ENCODE assay signal across 17 cellular contexts in the genomic region with DNA sequence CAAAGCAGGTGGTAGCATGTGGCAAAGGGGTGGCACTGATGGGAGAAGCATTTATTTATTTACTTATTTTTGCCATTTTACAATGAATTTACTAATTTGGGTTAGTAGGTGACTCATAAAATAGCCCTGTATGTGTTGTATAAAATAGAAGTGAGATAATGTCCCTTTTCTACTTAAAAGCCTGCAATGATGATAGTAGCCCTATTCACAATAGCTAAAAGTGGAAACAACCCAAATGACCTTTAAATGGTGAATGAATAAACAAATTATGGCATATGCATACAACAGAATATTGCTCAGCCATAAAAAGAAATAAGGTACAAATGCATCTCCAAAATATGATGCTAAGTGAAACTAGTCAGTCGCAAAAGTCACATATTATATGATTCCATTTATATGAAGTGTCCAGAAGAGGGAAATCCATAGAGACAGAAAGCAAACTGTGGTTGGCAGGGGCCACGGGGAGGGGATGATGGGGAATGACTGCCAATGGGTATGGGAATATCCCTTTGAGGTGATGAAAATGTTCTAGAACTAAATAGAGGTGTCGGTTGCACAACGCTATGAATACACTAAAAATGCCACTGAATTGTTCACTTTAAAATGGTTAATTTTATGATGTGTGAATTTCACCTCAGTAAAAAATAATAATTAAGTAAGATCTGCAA. TPM values are rescaled to one million over a fixed set of nuclear protein-coding genes. Genes with fewer than 3 reads are reported as not detected.
A peak's percentile ranks its signal among the peaks of the same experiment; 100 is the strongest.
DNase-seq lines count a peak whose midpoint lies in the region; ATAC-seq and TF ChIP-seq lines count a peak whose summit lies in the region.
"Had no signal": no experiment of that assay in that cellular context is flagged by ENCODE, and none has a peak within 500 bp of the region (broad histone marks: within the 10 kb centered on the region; RNA-seq: fewer than 3 reads in every experiment).

No MANE protein-coding gene starts in this region.

- H3K27ac ChIP-seq in SU-DHL-6 (ENCODE audit: low read depth, low read length) (peak overlapping the region; percentile 99), PC-3 (ENCODE audit: low read length) (no peak overlapping the region)
- H3K27ac ChIP-seq in effector memory CD4-positive, alpha-beta T cell (ENCODE audit: insufficient read depth, low read length, poor library complexity, severe bottlenecking), result peak overlapping the region; percentile 69

- peaks cover 83% of the 10 kb centered on the region for H3F3A ChIP-seq in SU-DHL-6 (ENCODE audit: insufficient read depth)
- H3F3A ChIP-seq in PC-3 (ENCODE audit: low read length, unreplicated experiment), result no peaks in the 10 kb centered on the region

- H3K36me3 ChIP-seq in SU-DHL-6 (ENCODE audit: low read length) (no peaks in the 10 kb centered on the region), PC-3 (ENCODE audit: low read depth, low read length) (no peaks in the 10 kb centered on the region)
- H3K36me3 ChIP-seq in effector memory CD4-positive, alpha-beta T cell (ENCODE audit: control insufficient read depth, insufficient read depth, low read length), result no peaks in the 10 kb centered on the region
- H3K36me3 ChIP-seq: uterus had no signal

- H4K20me1 ChIP-seq in SU-DHL-6 (ENCODE audit: low read depth, low read length) (no peaks in the 10 kb centered on the region), PC-3 (ENCODE audit: low read length) (no peaks in the 10 kb centered on the region)

- POLR2A ChIA-PET in PC-3 (lab: Charles Lee; ENCODE audit: unreplicated experiment), result no interaction called here

- H3K4me2 ChIP-seq in SU-DHL-6 (ENCODE audit: low read depth, low read length, poor library complexity, severe bottlenecking) (peak overlapping the region; percentile 93), PC-3 (ENCODE audit: low read length) (no peak overlapping the region)
- H3K4me2 ChIP-seq: GM23338 had no signal

- peaks cover 73% of the 10 kb centered on the region for H3K27me3 Mint-ChIP-seq in activated T-cell treated with anti-CD3 and anti-CD28 coated beads, Interleukin-2, amount 50 U/mL, for 24 hours
- no peaks in the 10 kb centered on the region for H3K27me3 Mint-ChIP-seq in stimulated activated naive CD8-positive, alpha-beta T cell treated with anti-CD3 and anti-CD28 coated beads, Interleukin-15, amount 100 ng/mL, for 72 hours
- H3K27me3 Mint-ChIP-seq: dendritic cell treated with granulocyte-macrophage colony-stimulating factor and Interleukin-4, amounts not matched to agents 40 ng/mL and 50 ng/mL, for 4 days had no signal

- no peaks in the 10 kb centered on the region for H3K36me3 Mint-ChIP-seq in activated T-cell treated with anti-CD3 and anti-CD28 coated beads, Interleukin-2, amount 50 U/mL, for 24 hours (ENCODE audit: low read depth)

- H2AFZ ChIP-seq in SU-DHL-6 (ENCODE audit: low read depth, low read length, severe bottlenecking) (no peak overlapping the region), PC-3 (ENCODE audit: low read length) (no peak overlapping the region)
- H2AFZ ChIP-seq: GM23338 had no signal

- H3K9ac ChIP-seq in SU-DHL-6 (ENCODE audit: low read length) (peak overlapping the region; percentile 55), PC-3 (ENCODE audit: low read length) (no peak overlapping the region)

- ATAC-seq in stimulated activated naive CD8-positive, alpha-beta T cell treated with anti-CD3 and anti-CD28 coated beads, Interleukin-15, amount 100 ng/mL, for 72 hours, result no peak
- ATAC-seq in PC-3 (no peak), HG03039 (IDR thresholded peaks at IDR 0.05; ENCODE audit: unreplicated experiment) (no peak)
- ATAC-seq: GM23338 had no signal

- H3K4me3 ChIP-seq in SU-DHL-6 (ENCODE audit: insufficient read depth, low read length, poor library complexity, severe bottlenecking), result peak overlapping the region; percentile 23
- no peak overlapping the region for H3K4me3 ChIP-seq in effector memory CD4-positive, alpha-beta T cell (ENCODE audit: insufficient read depth, low read depth, low read length, poor library complexity, severe bottlenecking)
- H3K4me3 ChIP-seq in PC-3 (ENCODE audit: low read length), result no peak overlapping the region
- H3K4me3 ChIP-seq: GM23338, uterus had no signal

- no peak for DNase-seq in activated T-cell treated with anti-CD3 and anti-CD28 coated beads, Interleukin-2, amount 50 U/mL, for 24 hours
- DNase-seq in activated T-cell treated with anti-CD3 and anti-CD28 coated beads for 4 hours (no peak), COLO668 (lab: John Stamatoyannopoulos, UW; ENCODE audit: unreplicated experiment) (no peak), PC-3 (no peak)
- no peak for DNase-seq in effector memory CD4-positive, alpha-beta T cell
- no peak for DNase-seq in stimulated activated naive CD8-positive, alpha-beta T cell treated with anti-CD3 and anti-CD28 coated beads, Interleukin-15, amount 100 ng/mL, for 72 hours
- DNase-seq: DMS153; hippocampal formation; NCI-H2171 treated with DMSO at 0.1 percent for 48 hours; NK-92 treated with Interleukin-12 subunit alpha and Interleukin-12 subunit beta, amount 100 ng/mL, for 24 hours; retina; stimulated activated CD4-positive, alpha-beta T cell treated with anti-CD3 and anti-CD28 coated beads, Interleukin-4, amount 100 ng/mL, for 1 hour; uterus had no signal

- no peaks in the 10 kb centered on the region for H3K9me3 ChIP-seq in SU-DHL-6 (ENCODE audit: insufficient read depth, low read length)
- H3K9me3 ChIP-seq in effector memory CD4-positive, alpha-beta T cell (ENCODE audit: control insufficient read depth, low read length), result no peaks in the 10 kb centered on the region
- H3K9me3 ChIP-seq in PC-3 (ENCODE audit: low read length), result no peaks in the 10 kb centered on the region
- H3K9me3 ChIP-seq: uterus had no signal

- peaks cover 34% of the 10 kb centered on the region for H3K4me1 ChIP-seq in effector memory CD4-positive, alpha-beta T cell (ENCODE audit: control insufficient read depth, insufficient read depth, low read length, poor library complexity, severe bottlenecking)
- peaks cover 16% of the 10 kb centered on the region for H3K4me1 ChIP-seq in PC-3 (ENCODE audit: insufficient read depth, low read length)

- H3K79me2 ChIP-seq in SU-DHL-6 (ENCODE audit: insufficient read depth, low read length) (0 out of 2 replicates have a peak, but pooled peaks cover 2% of the 10 kb centered on the region), PC-3 (ENCODE audit: low read length) (no peaks in the 10 kb centered on the region)

- H3K9me2 ChIP-seq in SU-DHL-6 (replicated peaks; ENCODE audit: insufficient read depth, low read length) (no peaks in the 10 kb centered on the region), PC-3 (replicated peaks; ENCODE audit: low read length) (no peaks in the 10 kb centered on the region)

- peak overlapping the region; percentile 84 for H3K27ac Mint-ChIP-seq in activated T-cell treated with anti-CD3 and anti-CD28 coated beads, Interleukin-2, amount 50 U/mL, for 24 hours
- peak overlapping the region; percentile 96 to 97 for H3K27ac Mint-ChIP-seq in stimulated activated naive CD8-positive, alpha-beta T cell treated with anti-CD3 and anti-CD28 coated beads, Interleukin-15, amount 100 ng/mL, for 72 hours
- H3K27ac Mint-ChIP-seq: GM23338 had no signal

- intact Hi-C loops in PC-3 (cut with micrococcal nuclease), result no loop called here

- peak overlapping the region; percentile 27 for H3K4me3 Mint-ChIP-seq in activated T-cell treated with anti-CD3 and anti-CD28 coated beads, Interleukin-2, amount 50 U/mL, for 24 hours
- peak overlapping the region; percentile 63 to 75 for H3K4me3 Mint-ChIP-seq in stimulated activated naive CD8-positive, alpha-beta T cell treated with anti-CD3 and anti-CD28 coated beads, Interleukin-15, amount 100 ng/mL, for 72 hours
- H3K4me3 Mint-ChIP-seq: dendritic cell treated with granulocyte-macrophage colony-stimulating factor and Interleukin-4, amounts not matched to agents 40 ng/mL and 50 ng/mL, for 4 days; GM23338 had no signal

- H3K27me3 ChIP-seq in SU-DHL-6 (ENCODE audit: low read length) (no peaks in the 10 kb centered on the region), PC-3 (ENCODE audit: low read length) (no peaks in the 10 kb centered on the region)
- peaks cover 2% of the 10 kb centered on the region for H3K27me3 ChIP-seq in effector memory CD4-positive, alpha-beta T cell (replicated peaks; ENCODE audit: control insufficient read depth, insufficient read depth, low read length, poor library complexity, severe bottlenecking)
- H3K27me3 ChIP-seq: uterus had no signal

- BruUV-seq in PC-3 (replicated peaks; lab: Mats Ljungman, UMichigan), result no TSS peak

- TF ChIP-seq CTCF in SU-DHL-6 (IDR thresholded peaks at IDR 0.05; ENCODE audit: insufficient read depth, low read length, poor library complexity, severe bottlenecking) (no peak), PC-3 (conservative IDR thresholded peaks at IDR 0.05; ENCODE audit: low read depth, low read length) (no peak)

- CTCF ChIA-PET in PC-3 (lab: Charles Lee), result interaction anchor here (0.6 kb wide), 1 partner anchor 134 kb away, joined by 3 read pairs; no protein-coding TSS in a partner anchor

- H3K9me3 Mint-ChIP-seq in activated T-cell treated with anti-CD3 and anti-CD28 coated beads, Interleukin-2, amount 50 U/mL, for 24 hours, result no peaks in the 10 kb centered on the region
- no peaks in the 10 kb centered on the region for H3K9me3 Mint-ChIP-seq in stimulated activated naive CD8-positive, alpha-beta T cell treated with anti-CD3 and anti-CD28 coated beads, Interleukin-15, amount 100 ng/mL, for 72 hours
- H3K9me3 Mint-ChIP-seq: dendritic cell treated with granulocyte-macrophage colony-stimulating factor and Interleukin-4, amounts not matched to agents 40 ng/mL and 50 ng/mL, for 4 days; GM23338 had no signal

- peaks cover 87% of the 10 kb centered on the region for H3K4me1 Mint-ChIP-seq in activated T-cell treated with anti-CD3 and anti-CD28 coated beads, Interleukin-2, amount 50 U/mL, for 24 hours (ENCODE audit: low read depth)
- H3K4me1 Mint-ChIP-seq in stimulated activated naive CD8-positive, alpha-beta T cell treated with anti-CD3 and anti-CD28 coated beads, Interleukin-15, amount 100 ng/mL, for 72 hours, result peaks cover 88% of the 10 kb centered on the region

RNA-seq across cellular contexts. Expression of gene FAM9C, which starts 35.8 kb away (rescaled TPM):
- total RNA-seq in PC-3 (2014; rRNA removed), result not detected in 2 replicates
- total RNA-seq: GM23338 had no signal
